8 cellular contexts compared by ENCODE assay signal in genomic region chr19:15091918-15092753, GRCh38. TPM values are rescaled to one million over a fixed set of nuclear protein-coding genes. Genes with fewer than 3 reads are reported as not detected.
A peak's percentile ranks its signal among the peaks of the same experiment; 100 is the strongest.
DNase-seq lines count a peak whose midpoint lies in the region; FAIRE-seq and TF ChIP-seq lines count a peak whose summit lies in the region.

No MANE protein-coding gene starts in this region.

- H4K20me1 ChIP-seq in fibroblast of lung (ENCODE audit: control insufficient read depth, extremely low read depth, insufficient read depth, low read length) = no peaks in the 10 kb centered on the region

- FAIRE-seq in GM12892 (lab: Jason Lieb, UNC) = no peak

- H3K27ac ChIP-seq in fibroblast of lung (ENCODE audit: insufficient read depth, low read length) (no peak overlapping the region), neutrophil (no peak overlapping the region)

- H3K9me3 ChIP-seq in fibroblast of lung (ENCODE audit: control insufficient read depth, insufficient read depth, low read depth, low read length) = no peaks in the 10 kb centered on the region
- H3K9me3 ChIP-seq in neutrophil = no peaks in the 10 kb centered on the region

- peaks cover 3% of the 10 kb centered on the region for H3K4me1 ChIP-seq in fibroblast of lung (ENCODE audit: control insufficient read depth, extremely low read depth, insufficient read depth, low read length)
- H3K4me1 ChIP-seq in neutrophil (ENCODE audit: control insufficient read depth in 1 of 2, insufficient read depth in 1 of 2, low read depth in 1 of 2, low read length in 1 of 2) = no peaks in the 10 kb centered on the region

- peaks cover under 1% of the 10 kb centered on the region for H3K27me3 ChIP-seq in fibroblast of lung (ENCODE audit: control insufficient read depth, insufficient read depth, low read length)
- peaks cover 34% of the 10 kb centered on the region for H3K27me3 ChIP-seq in neutrophil

- no peaks in the 10 kb centered on the region for H3K79me2 ChIP-seq in fibroblast of lung (ENCODE audit: control insufficient read depth, insufficient read depth, low read length)

- H3K4me3 ChIP-seq in fibroblast of lung (replicated peaks in 1 of 4; ENCODE audit: control extremely low read depth in 1 of 4, insufficient read depth in 1 of 4, low read depth in 3 of 4, low read length in 4 of 4) (peak overlapping the region in 1 of 4 experiments; percentile 25), neutrophil (ENCODE audit: low read depth in 1 of 2, low read length in 1 of 2) (no peak overlapping the region)

- no peaks in the 10 kb centered on the region for H3K36me3 ChIP-seq in fibroblast of lung (ENCODE audit: control insufficient read depth, insufficient read depth, low read length)
- H3K36me3 ChIP-seq in neutrophil = no peaks in the 10 kb centered on the region

- H3K4me2 ChIP-seq in fibroblast of lung (ENCODE audit: extremely low read depth, insufficient read depth, low read length) = peak overlapping the region; percentile 72

- TF ChIP-seq POLR2A in GM12892 (IDR thresholded peaks at IDR 0.05; ENCODE audit: low read depth, low read length) = no peak

- TF ChIP-seq CTCF in fibroblast of lung (conservative IDR thresholded peaks at IDR 0.05 in 1 of 2, IDR thresholded peaks at IDR 0.05 in 1 of 2; ENCODE audit: low read depth in 1 of 2, low read length in 2 of 2) = peak; percentile 54 to 63
- TF ChIP-seq CTCF in neutrophil (IDR thresholded peaks at IDR 0.05) = peak; percentile 51

- DNase-seq in AG08396 (ENCODE audit: low spot score) = peak; percentile 36
- DNase-seq in GM12892 (ENCODE audit: insufficient read length) = peak; percentile 17
- DNase-seq in NCI-H2227 (lab: John Stamatoyannopoulos, UW; ENCODE audit: unreplicated experiment) = peak; percentile 65
- DNase-seq in activated CD4-positive, alpha-beta T cell treated with anti-CD3 and anti-CD28 coated beads for 48 hours = peak; percentile 54
- DNase-seq in fibroblast of lung (ENCODE audit: low read depth in 2 of 2) = peak; percentile 50 to 77
- DNase-seq in mesenteric fat pad (ENCODE audit: low spot score) = no peak
- no peak for DNase-seq in 8988T

- no peak overlapping the region for H3K9ac ChIP-seq in fibroblast of lung (ENCODE audit: insufficient read depth, low read length)

- H2AFZ ChIP-seq in fibroblast of lung (ENCODE audit: low read length) = no peak overlapping the region

RNA-seq across cellular contexts. Expression of gene OR1I1, which starts 10.1 kb away (rescaled TPM):
- polyA plus RNA-seq in GM12892 (2012; ENCODE audit: missing spikeins) = not detected
- not detected in 2 replicates for total RNA-seq in fibroblast of lung
- not detected in 2 replicates for polyA plus RNA-seq in fibroblast of lung
- polyA plus RNA-seq in fibroblast of lung (2012) = not detected in 2 replicates
- not detected in 2 replicates for polyA minus RNA-seq in fibroblast of lung (ENCODE audit: low replicate concordance)
- not detected for total RNA-seq in mesenteric fat pad

RNA-seq across cellular contexts. Expression of gene SYDE1, which starts 15.1 kb away (rescaled TPM):
- polyA plus RNA-seq in GM12892 (2012; ENCODE audit: missing spikeins) = not detected
- total RNA-seq in fibroblast of lung (17.5 and 21.0 TPM in 2 replicates), mesenteric fat pad (38.6 TPM)
- polyA plus RNA-seq in fibroblast of lung = 27.9 and 28.6 TPM in 2 replicates
- 49.6 and 51.1 TPM in 2 replicates for polyA plus RNA-seq in fibroblast of lung (2012)
- polyA minus RNA-seq in fibroblast of lung (ENCODE audit: low replicate concordance) = 60.4 and 72.3 TPM in 2 replicates

RNA-seq across cellular contexts. Expression of gene CASP14, which starts 42.9 kb away (rescaled TPM):
- 0.23 TPM for polyA plus RNA-seq in GM12892 (2012; ENCODE audit: missing spikeins)
- not detected in 2 replicates for total RNA-seq in fibroblast of lung
- not detected in 2 replicates for polyA plus RNA-seq in fibroblast of lung
- not detected in 2 replicates for polyA plus RNA-seq in fibroblast of lung (2012)
- polyA minus RNA-seq in fibroblast of lung (ENCODE audit: low replicate concordance) = not detected in 2 replicates
- total RNA-seq in mesenteric fat pad = not detected

Comparison
In these comparisons a context has a peak if more than half of its experiments do, and no peak if none do; other contexts are left out.
1. DNase-seq: peak in AG08396 (single experiment), GM12892 (single experiment), NCI-H2227 (single experiment), activated CD4-positive, alpha-beta T cell treated with anti-CD3 and anti-CD28 coated beads for 48 hours (single experiment) and fibroblast of lung (2 of 2); none in mesenteric fat pad (single experiment) and 8988T (single experiment).